In the genomic region with DNA sequence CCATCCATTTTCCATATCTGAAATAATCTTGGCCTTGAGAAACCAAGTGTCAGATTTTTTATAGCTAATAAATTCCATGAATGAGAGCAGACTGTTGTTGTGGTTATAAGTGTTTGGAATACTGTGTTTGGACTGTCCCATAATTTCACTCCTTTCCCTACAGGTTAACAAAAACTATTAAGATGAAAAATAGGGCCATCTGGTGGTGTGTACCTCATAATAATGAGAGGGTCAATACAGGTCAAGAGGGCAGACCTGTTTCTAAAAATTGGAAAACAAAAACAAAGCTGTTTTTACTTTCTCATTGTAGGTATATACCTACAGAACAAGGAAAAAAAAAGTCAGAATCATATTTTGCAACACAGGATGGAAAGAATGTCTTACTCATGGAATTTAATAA, we compare ENCODE assay signal across 17 cellular contexts.
DNase-seq lines count a peak whose midpoint lies in the region; ATAC-seq and TF ChIP-seq lines count a peak whose summit lies in the region.
"Had no signal": no experiment of that assay in that cellular context is flagged by ENCODE, and none has a peak within 500 bp of the region (broad histone marks: within the 10 kb centered on the region; RNA-seq: fewer than 3 reads in every experiment).

No MANE protein-coding gene starts in this region.

- H3K4me1 ChIP-seq in neural progenitor cell: peaks cover 35% of the 10 kb centered on the region
- H3K4me1 ChIP-seq: upper lobe of right lung had no signal

- H3K36me3 ChIP-seq in neural progenitor cell: no peaks in the 10 kb centered on the region
- H3K36me3 ChIP-seq: brain microvascular endothelial cell, neutrophil, upper lobe of right lung had no signal

- no peaks in the 10 kb centered on the region for H3K36me3 Mint-ChIP-seq in neural progenitor cell
- no peaks in the 10 kb centered on the region for H3K36me3 Mint-ChIP-seq in T-helper 17 cell (ENCODE audit: low read depth)

- peaks cover 19% of the 10 kb centered on the region for H3F3A ChIP-seq in neural progenitor cell (ENCODE audit: low read depth)

- H3K4me3 ChIP-seq in cardiac fibroblast (replicated peaks in 1 of 2; ENCODE audit: low read depth in 2 of 2, low read length in 2 of 2) (no peak overlapping the region), neural progenitor cell (no peak overlapping the region)
- H3K4me3 ChIP-seq: GM12878, skin epidermis, upper lobe of right lung had no signal

- H3K9me3 ChIP-seq in neural progenitor cell (ENCODE audit: low read depth) (no peaks in the 10 kb centered on the region), T-helper 17 cell (ENCODE audit: control insufficient read depth, low read length, poor library complexity, severe bottlenecking) (no peaks in the 10 kb centered on the region)
- H3K9me3 ChIP-seq: neutrophil, upper lobe of right lung had no signal

- TF ChIP-seq CTCF in cardiac fibroblast (IDR thresholded peaks at IDR 0.05; ENCODE audit: low read depth, low read length): no peak
- peak; percentile 11 for TF ChIP-seq CTCF in neural progenitor cell (IDR thresholded peaks at IDR 0.05)

- no peaks in the 10 kb centered on the region for H3K79me2 ChIP-seq in neural progenitor cell (ENCODE audit: low read depth)

- H3K27ac Mint-ChIP-seq in neural progenitor cell (no peak overlapping the region), T-helper 17 cell (no peak overlapping the region)

- H3K27me3 Mint-ChIP-seq in neural progenitor cell (ENCODE audit: insufficient read depth, low read depth): peaks cover 2% of the 10 kb centered on the region
- no peaks in the 10 kb centered on the region for H3K27me3 Mint-ChIP-seq in T-helper 17 cell

- no peaks in the 10 kb centered on the region for H3K27me3 ChIP-seq in neural progenitor cell
- H3K27me3 ChIP-seq: brain microvascular endothelial cell, neutrophil, upper lobe of right lung had no signal

- no peaks in the 10 kb centered on the region for H4K20me1 ChIP-seq in neural progenitor cell (ENCODE audit: low read depth)

- peaks cover 41% of the 10 kb centered on the region for H3K4me1 Mint-ChIP-seq in neural progenitor cell
- H3K4me1 Mint-ChIP-seq in T-helper 17 cell: no peaks in the 10 kb centered on the region

- H3K9me3 Mint-ChIP-seq in neural progenitor cell: no peaks in the 10 kb centered on the region

- H3K4me3 Mint-ChIP-seq in neural progenitor cell: no peak overlapping the region
- no peak overlapping the region for H3K4me3 Mint-ChIP-seq in T-helper 17 cell

- DNase-seq in ELR (ENCODE audit: low read depth) (peak; percentile 13), M059J (ENCODE audit: low read depth) (peak; percentile 13), cardiac fibroblast (ENCODE audit: low read depth in 2 of 2) (peak; percentile 10 to 13), neural progenitor cell (ENCODE audit: low spot score) (no peak), germinal center (ENCODE audit: low spot score) (no peak), T-helper 17 cell (no peak)
- DNase-seq: brain microvascular endothelial cell; NCI-H510A treated with DMSO at 0.1 percent for 48 hours; stimulated activated naive CD4-positive, alpha-beta T cell treated with Interleukin-2 at 50 U/mL for 16 hours; T-helper 2 cell; upper lobe of right lung had no signal

- ATAC-seq in GM18868 (IDR thresholded peaks at IDR 0.05; ENCODE audit: unreplicated experiment) (no peak), T-helper 17 cell (no peak)
- ATAC-seq: GM12878, upper lobe of right lung had no signal

- no peak overlapping the region for H3K4me2 ChIP-seq in neural progenitor cell

- H3K9ac ChIP-seq in neural progenitor cell: no peak overlapping the region

- H2AFZ ChIP-seq in neural progenitor cell (replicated peaks): no peak overlapping the region

- no peak overlapping the region for H3K27ac ChIP-seq in neural progenitor cell
- H3K27ac ChIP-seq: brain microvascular endothelial cell, C4-2B, neutrophil, RWPE1, skin epidermis, upper lobe of right lung had no signal

Comparison
In these comparisons a context has a peak if more than half of its experiments do, and no peak if none do; other contexts are left out.
1. DNase-seq: peak in ELR (single experiment), M059J (single experiment) and cardiac fibroblast (2 of 2); none in neural progenitor cell (single experiment), germinal center (single experiment) and T-helper 17 cell (0 of 3).